Comparison of ENCODE assay signal across 8 cellular contexts in the genomic region with DNA sequence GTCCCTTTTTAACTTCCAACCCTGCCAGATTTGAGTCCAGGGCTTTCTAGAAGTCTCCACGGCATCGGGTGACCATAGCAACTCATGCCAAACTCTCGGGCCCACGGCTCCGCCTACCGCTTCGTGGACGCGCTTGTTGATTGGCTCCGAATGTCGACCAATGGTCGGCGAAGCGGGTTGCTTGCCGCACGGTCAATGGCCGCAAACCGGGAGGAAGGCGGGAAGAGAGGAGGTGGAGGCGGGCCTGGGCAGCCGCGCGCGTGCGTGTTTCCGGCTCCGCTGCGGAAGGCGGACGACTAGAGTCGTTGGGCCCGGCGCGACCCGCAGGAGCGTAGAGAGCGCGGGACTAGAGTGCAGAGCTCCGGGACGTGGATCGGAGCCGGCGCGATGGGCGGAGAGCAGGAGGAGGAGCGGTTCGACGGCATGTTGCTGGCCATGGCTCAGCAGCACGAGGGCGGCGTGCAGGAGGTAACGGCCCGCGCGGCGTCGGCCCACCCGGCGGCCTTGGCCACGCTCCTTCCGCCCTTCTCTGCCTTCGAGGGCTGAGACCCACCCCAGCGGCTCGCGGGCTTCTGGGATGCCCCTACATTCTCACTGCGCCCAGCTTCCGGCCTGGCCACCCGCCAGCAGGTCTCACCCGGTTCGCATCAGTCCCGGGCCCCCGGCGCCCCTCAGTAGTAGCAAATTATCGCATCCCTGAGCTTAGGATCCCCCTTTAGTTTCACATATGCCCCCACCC. TPM values are rescaled to one million over a fixed set of nuclear protein-coding genes. Genes with fewer than 3 reads are reported as not detected.
DNase-seq lines count a peak whose midpoint lies in the region; ATAC-seq lines count a peak whose summit lies in the region.

A gene (plus strand): TSS at position 282 of the 739 bp plus-strand sequence. CDS start 106 bp downstream, at position 388.

- peaks cover 30 to 44% (median 38%) of the 10 kb centered on the region in 11 experiments for H3K36me3 ChIP-seq in BLaER1 treated with 17β-estradiol and CSF1 and Interleukin-3, amounts not matched to agents 10 nM and 100 nM

- H3K9ac ChIP-seq in BLaER1 treated with 17β-estradiol and CSF1 and Interleukin-3, amounts not matched to agents 10 nM and 100 nM = peak within 1 kb of the TSS; percentile 86 to 98 (median 95)

- peaks cover 20 to 27% (median 24%) of the 10 kb centered on the region in 10 experiments for H3K4me1 ChIP-seq in BLaER1 treated with 17β-estradiol and CSF1 and Interleukin-3, amounts not matched to agents 10 nM and 100 nM

- H3K27me3 ChIP-seq in BLaER1 treated with 17β-estradiol and CSF1 and Interleukin-3, amounts not matched to agents 10 nM and 100 nM = no peaks in the 10 kb centered on the region

- DNase-seq in NCI-H748 (lab: John Stamatoyannopoulos, UW; ENCODE audit: unreplicated experiment) (peak; percentile 96), cortex of kidney (lab: John Stamatoyannopoulos, UW) (peak; percentile 42), left colon (peak; percentile 97)
- peak; percentile 93 for DNase-seq in activated CD4-positive, alpha-beta T cell treated with anti-CD3 and anti-CD28 coated beads, Interleukin-2, amount 50 U/mL, for 1 hour
- peak; percentile 97 for DNase-seq in stimulated activated CD4-positive, alpha-beta T cell treated with anti-CD3 and anti-CD28 coated beads, Interleukin-1b, Interleukin-23, amount 100 ng/mL, for 48 hours

- peak within 1 kb of the TSS; percentile 84 to 98 (median 93) for H3K4me2 ChIP-seq in BLaER1 treated with 17β-estradiol and CSF1 and Interleukin-3, amounts not matched to agents 10 nM and 100 nM

- peak within 1 kb of the TSS; percentile 84 to 94 (median 93) for H3K27ac ChIP-seq in BLaER1 treated with 17β-estradiol and CSF1 and Interleukin-3, amounts not matched to agents 10 nM and 100 nM

- intact Hi-C loops in left colon (cut with DNase I, micrococcal nuclease) = no loop called here

- ATAC-seq in GM19351 (IDR thresholded peaks at IDR 0.05; ENCODE audit: unreplicated experiment) (peak; percentile 96), HG03521 (IDR thresholded peaks at IDR 0.05; ENCODE audit: unreplicated experiment) (peak; percentile 98), left colon (peak; percentile 98)

- H4K20me1 ChIP-seq in BLaER1 treated with 17β-estradiol and CSF1 and Interleukin-3, amounts not matched to agents 10 nM and 100 nM = peaks cover 3 to 45% (median 37%) of the 10 kb centered on the region in 11 experiments; a peak in 18 of 22 replicates

- no peaks in the 10 kb centered on the region for H3K9me3 ChIP-seq in BLaER1 treated with 17β-estradiol and CSF1 and Interleukin-3, amounts not matched to agents 10 nM and 100 nM (replicated peaks in 1 of 11)

- peak within 1 kb of the TSS; percentile 81 to 99 (median 92) for H3K4me3 ChIP-seq in BLaER1 treated with 17β-estradiol and CSF1 and Interleukin-3, amounts not matched to agents 10 nM and 100 nM

RNA-seq across cellular contexts. Expression of the gene that starts here (rescaled TPM):
- 10 to 100 TPM; 39.4 to 40.3 TPM for total RNA-seq in left colon

Comparison
In these comparisons a context has a peak if more than half of its experiments do, and no peak if none do; other contexts are left out.
1. Peak in every context shown above with its lines: DNase-seq, ATAC-seq, H3K4me3 ChIP-seq and H3K27ac ChIP-seq.
2. DNase-seq: peak in every context shown above with its lines; median percentile 97 in left colon; 97 in stimulated activated CD4-positive, alpha-beta T cell treated with anti-CD3 and anti-CD28 coated beads, Interleukin-1b, Interleukin-23, amount 100 ng/mL, for 48 hours; 96 in NCI-H748; 93 in activated CD4-positive, alpha-beta T cell treated with anti-CD3 and anti-CD28 coated beads, Interleukin-2, amount 50 U/mL, for 1 hour; 42 in cortex of kidney.